14 cellular contexts compared by ENCODE assay signal in the genomic region with DNA sequence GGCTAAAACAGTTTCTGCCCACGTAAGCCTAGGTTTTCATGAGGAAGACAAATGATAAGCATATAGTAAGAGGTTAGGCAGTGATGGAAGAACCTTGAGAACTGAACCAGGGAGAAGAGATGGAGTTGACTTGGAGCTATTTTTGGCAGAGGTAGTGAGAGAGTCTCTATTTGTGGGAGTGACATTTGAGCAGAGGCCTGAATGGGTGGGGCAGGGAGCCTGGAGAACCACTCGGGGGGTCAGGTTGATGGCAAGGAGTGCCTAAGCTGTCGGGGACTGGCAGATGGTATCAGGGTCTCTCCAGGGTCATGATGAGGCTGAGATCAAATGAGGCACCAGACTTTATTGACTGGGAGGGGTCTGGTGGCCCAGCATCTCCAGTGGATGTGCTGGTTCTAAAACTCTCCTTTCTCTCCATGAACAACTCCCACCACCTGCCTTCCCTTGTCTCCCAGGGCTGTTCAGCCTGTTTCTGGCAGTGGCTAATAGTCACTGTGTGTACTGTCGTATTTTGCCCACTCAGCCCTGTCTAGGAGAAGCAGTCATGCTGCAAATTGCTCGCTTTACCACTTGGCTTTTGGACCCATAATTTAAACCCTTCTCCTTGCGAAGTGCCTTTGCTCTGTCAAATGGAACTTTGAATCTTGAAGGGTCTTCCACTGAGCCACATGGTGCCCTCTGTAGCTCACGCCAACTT. TPM values are rescaled to one million over a fixed set of nuclear protein-coding genes. Genes with fewer than 3 reads are reported as not detected.
DNase-seq lines count a peak whose midpoint lies in the region; ATAC-seq and TF ChIP-seq lines count a peak whose summit lies in the region.
"Had no signal": no experiment of that assay in that cellular context is flagged by ENCODE, and none has a peak within 500 bp of the region (broad histone marks: within the 10 kb centered on the region; RNA-seq: fewer than 3 reads in every experiment).

No MANE protein-coding gene starts in this region.

- H3K4me1 ChIP-seq in transverse colon, result peaks cover 12 to 36% (median 18%) of the 10 kb centered on the region in 4 donors

- intact Hi-C loops in left ventricle myocardium superior (cut with micrococcal nuclease) (no loop called here), left cardiac atrium (cut with DNase I) (loop anchor here in 1 of 2 donors (10.0 kb wide), 1 partner anchor 129 kb away; the partner anchor contains the start of genes BORCS8 and RFXANK), transverse colon (cut with DNase I; ENCODE audit: low total_unique reads) (loop anchor here (5.0 kb wide), 1 partner anchor 877 kb away; no protein-coding TSS in a partner anchor)
- intact Hi-C loops in activated T-helper 1 cell treated with anti-CD3 and anti-CD28 coated beads, Interleukin-12 subunit alpha, Interleukin-12 subunit beta, Interleukin-2, Interleukin-4 antibody, amounts not matched to agents 30 ng/mL and 10 ng/mL and 1 ng/mL, durations not matched to agents 14 hours and 24 hours and 36 hours (cut with micrococcal nuclease), result loop anchor here (5.0 kb wide), 2 partner anchors 83 to 293 kb away; partner anchors contain the start of genes GATAD2A and PBX4

- TF ChIP-seq EP300 in transverse colon (IDR thresholded peaks at IDR 0.05; ENCODE audit: low read depth), result no peak

- no peak overlapping the region for H3K4me3 ChIP-seq in transverse colon

- 90 to 92% methylated on average over 4 to 7 of the region's 7 CpGs for WGBS in transverse colon (ENCODE audit: low coverage in 1 of 2), 2 donors

- H3K9me3 Mint-ChIP-seq in activated T-helper 1 cell treated with anti-CD3 and anti-CD28 coated beads, Interleukin-12 subunit alpha, Interleukin-12 subunit beta, Interleukin-2, Interleukin-4 antibody, amounts not matched to agents 30 ng/mL and 10 ng/mL and 1 ng/mL, durations not matched to agents 14 hours and 24 hours and 36 hours, result no peaks in the 10 kb centered on the region
- H3K9me3 Mint-ChIP-seq in naive B cell, result no peaks in the 10 kb centered on the region
- no peaks in the 10 kb centered on the region for H3K9me3 Mint-ChIP-seq in type B pancreatic cell
- H3K9me3 Mint-ChIP-seq: activated B cell treated with CpG ODN at 0.5 μM for 24 hours had no signal

- H3K27ac ChIP-seq in transverse colon, result no peak overlapping the region

- no peaks in the 10 kb centered on the region for H3K27me3 Mint-ChIP-seq in activated T-helper 1 cell treated with anti-CD3 and anti-CD28 coated beads, Interleukin-12 subunit alpha, Interleukin-12 subunit beta, Interleukin-2, Interleukin-4 antibody, amounts not matched to agents 30 ng/mL and 10 ng/mL and 1 ng/mL, durations not matched to agents 14 hours and 24 hours and 36 hours (ENCODE audit: insufficient read depth)
- H3K27me3 Mint-ChIP-seq in naive B cell (no peaks in the 10 kb centered on the region), type B pancreatic cell (no peaks in the 10 kb centered on the region)
- H3K27me3 Mint-ChIP-seq: activated B cell treated with CpG ODN at 0.5 μM for 24 hours had no signal

- TF ChIP-seq POLR2A in transverse colon (IDR thresholded peaks at IDR 0.05), result no peak

- peaks cover 33% of the 10 kb centered on the region for H3K4me1 Mint-ChIP-seq in activated T-helper 1 cell treated with anti-CD3 and anti-CD28 coated beads, Interleukin-12 subunit alpha, Interleukin-12 subunit beta, Interleukin-2, Interleukin-4 antibody, amounts not matched to agents 30 ng/mL and 10 ng/mL and 1 ng/mL, durations not matched to agents 14 hours and 24 hours and 36 hours (ENCODE audit: low read depth)
- H3K4me1 Mint-ChIP-seq in naive B cell (peaks cover 38 to 60% (median 59%) of the 10 kb centered on the region in 3 donors), type B pancreatic cell (ENCODE audit: unreplicated experiment) (peaks cover 13% of the 10 kb centered on the region)

- H3K9me3 ChIP-seq in transverse colon, result no peaks in the 10 kb centered on the region

- no peak overlapping the region for H3K27ac Mint-ChIP-seq in activated T-helper 1 cell treated with anti-CD3 and anti-CD28 coated beads, Interleukin-12 subunit alpha, Interleukin-12 subunit beta, Interleukin-2, Interleukin-4 antibody, amounts not matched to agents 30 ng/mL and 10 ng/mL and 1 ng/mL, durations not matched to agents 14 hours and 24 hours and 36 hours
- H3K27ac Mint-ChIP-seq in naive B cell (peak overlapping the region in 3 of 6 donors; percentile 3 to 73 (median 42)), type B pancreatic cell (peak overlapping the region; percentile 27)
- H3K27ac Mint-ChIP-seq: activated B cell treated with CpG ODN at 0.5 μM for 24 hours had no signal

- ATAC-seq in left ventricle myocardium superior (peak; percentile 36), left cardiac atrium (no peak), naive B cell (ENCODE audit: low read depth in 2 of 2) (no peak)
- ATAC-seq: HepG2 had no signal

- peaks cover 0 to 19% (median 7%) of the 10 kb centered on the region in 4 donors for H3K36me3 ChIP-seq in transverse colon

- in situ Hi-C loops in transverse colon (cut with MboI; ENCODE audit: low pct_ligation_motif_present in 1 of 4, low pct_unique_long_range_greater_than_20kb in 1 of 4, low sequenced_read_pairs in 3 of 4), result no loop called here

- peak overlapping the region; percentile 41 for H3K4me3 Mint-ChIP-seq in activated T-helper 1 cell treated with anti-CD3 and anti-CD28 coated beads, Interleukin-12 subunit alpha, Interleukin-12 subunit beta, Interleukin-2, Interleukin-4 antibody, amounts not matched to agents 30 ng/mL and 10 ng/mL and 1 ng/mL, durations not matched to agents 14 hours and 24 hours and 36 hours
- H3K4me3 Mint-ChIP-seq in naive B cell, result peak overlapping the region in 5 of 8 donors; percentile 34 to 93 (median 68)
- H3K4me3 Mint-ChIP-seq in type B pancreatic cell, result peak overlapping the region; percentile 67
- H3K4me3 Mint-ChIP-seq: activated B cell treated with CpG ODN at 0.5 μM for 24 hours had no signal

- no peaks in the 10 kb centered on the region for H3K27me3 ChIP-seq in transverse colon

- peaks cover 35% of the 10 kb centered on the region for H3K36me3 Mint-ChIP-seq in activated T-helper 1 cell treated with anti-CD3 and anti-CD28 coated beads, Interleukin-12 subunit alpha, Interleukin-12 subunit beta, Interleukin-2, Interleukin-4 antibody, amounts not matched to agents 30 ng/mL and 10 ng/mL and 1 ng/mL, durations not matched to agents 14 hours and 24 hours and 36 hours (ENCODE audit: low read depth)
- H3K36me3 Mint-ChIP-seq in naive B cell (peaks cover 10 to 29% of the 10 kb centered on the region in 2 donors), type B pancreatic cell (peaks cover 22% of the 10 kb centered on the region)

- TF ChIP-seq CTCF in type B pancreatic cell (conservative IDR thresholded peaks at IDR 0.05) (no peak), transverse colon (IDR thresholded peaks at IDR 0.05) (no peak)

- DNase-seq in left ventricle myocardium superior (no peak), left cardiac atrium (no peak), naive B cell (no peak), type B pancreatic cell (ENCODE audit: extremely low spot score, unreplicated experiment) (no peak), GM19240 (ENCODE audit: insufficient read length, low spot score) (no peak), transverse colon (no peak), NCI-H748 (lab: John Stamatoyannopoulos, UW; ENCODE audit: unreplicated experiment) (no peak)
- no peak for DNase-seq in activated T-helper 1 cell treated with anti-CD3 and anti-CD28 coated beads, Interleukin-12 subunit alpha, Interleukin-12 subunit beta, Interleukin-2, Interleukin-4 antibody, amounts not matched to agents 30 ng/mL and 10 ng/mL and 1 ng/mL, durations not matched to agents 14 hours and 24 hours and 36 hours (ENCODE audit: low spot score)
- DNase-seq: activated B cell treated with CpG ODN at 0.5 μM for 24 hours; activated T-cell treated with anti-CD3 and anti-CD28 coated beads, Interleukin-2, amount 50 U/mL, for 1 hour; amygdala; mesendoderm; T-helper 1 cell had no signal

RNA-seq across cellular contexts. Expression of gene MAU2, which starts 3.6 kb away (rescaled TPM):
- total RNA-seq in left ventricle myocardium superior, result 31.4 TPM
- 10 to 100 TPM; 26.2 to 35.5 TPM for total RNA-seq in left cardiac atrium
- total RNA-seq in activated T-helper 1 cell treated with anti-CD3 and anti-CD28 coated beads, Interleukin-12 subunit alpha, Interleukin-12 subunit beta, Interleukin-2, Interleukin-4 antibody, amounts not matched to agents 30 ng/mL and 10 ng/mL and 1 ng/mL, durations not matched to agents 14 hours and 24 hours and 36 hours, result 71.4 and 73.4 TPM in 2 replicates
- polyA plus RNA-seq in naive B cell (ENCODE audit: low read depth in 6 of 6), result 10 to 100 TPM; 17.6 to 39.9 (median 24.2) TPM
- total RNA-seq in type B pancreatic cell (ENCODE audit: low replicate concordance), result 68.6 and 83.3 TPM in 2 replicates
- total RNA-seq in transverse colon, result 100 to 1,000 TPM in 1 of 4 donors, 10 to 100 TPM in 3; 59.1 to 214 (median 79.2) TPM

RNA-seq across cellular contexts. Expression of gene SUGP1, which starts 3.9 kb away (rescaled TPM):
- total RNA-seq in left ventricle myocardium superior (46.0 TPM), left cardiac atrium (10 to 100 TPM; 33.5 to 40.5 TPM), type B pancreatic cell (ENCODE audit: low replicate concordance) (60.8 and 86.8 TPM in 2 replicates), transverse colon (100 to 1,000 TPM in 1 of 4 donors, 10 to 100 TPM in 3; 31.1 to 118 (median 66.5) TPM)
- total RNA-seq in activated T-helper 1 cell treated with anti-CD3 and anti-CD28 coated beads, Interleukin-12 subunit alpha, Interleukin-12 subunit beta, Interleukin-2, Interleukin-4 antibody, amounts not matched to agents 30 ng/mL and 10 ng/mL and 1 ng/mL, durations not matched to agents 14 hours and 24 hours and 36 hours, result 76.3 and 79.8 TPM in 2 replicates
- polyA plus RNA-seq in naive B cell (ENCODE audit: low read depth in 6 of 6), result 10 to 100 TPM; 22.8 to 45.7 (median 26.5) TPM

RNA-seq across cellular contexts. Expression of gene TM6SF2, which starts 51.1 kb away (rescaled TPM):
- total RNA-seq in left ventricle myocardium superior, result 0.30 TPM
- total RNA-seq in left cardiac atrium, result 1 to 10 TPM in 1 of 2 donors, under 1 TPM in 1; 0.59 to 1.4 TPM
- total RNA-seq in activated T-helper 1 cell treated with anti-CD3 and anti-CD28 coated beads, Interleukin-12 subunit alpha, Interleukin-12 subunit beta, Interleukin-2, Interleukin-4 antibody, amounts not matched to agents 30 ng/mL and 10 ng/mL and 1 ng/mL, durations not matched to agents 14 hours and 24 hours and 36 hours, result not detected in 2 replicates
- polyA plus RNA-seq in naive B cell (ENCODE audit: low read depth in 6 of 6), result not detected
- 5.4 and 6.4 TPM in 2 replicates for total RNA-seq in type B pancreatic cell (ENCODE audit: low replicate concordance)
- total RNA-seq in transverse colon, result 10 to 100 TPM in 2 of 4 donors, 1 to 10 TPM in 2; 4.0 to 54.6 (median 17.5) TPM
- total RNA-seq: activated B cell treated with CpG ODN at 0.5 μM for 24 hours had no signal
